8 cellular contexts compared by ENCODE assay signal in the genomic region with DNA sequence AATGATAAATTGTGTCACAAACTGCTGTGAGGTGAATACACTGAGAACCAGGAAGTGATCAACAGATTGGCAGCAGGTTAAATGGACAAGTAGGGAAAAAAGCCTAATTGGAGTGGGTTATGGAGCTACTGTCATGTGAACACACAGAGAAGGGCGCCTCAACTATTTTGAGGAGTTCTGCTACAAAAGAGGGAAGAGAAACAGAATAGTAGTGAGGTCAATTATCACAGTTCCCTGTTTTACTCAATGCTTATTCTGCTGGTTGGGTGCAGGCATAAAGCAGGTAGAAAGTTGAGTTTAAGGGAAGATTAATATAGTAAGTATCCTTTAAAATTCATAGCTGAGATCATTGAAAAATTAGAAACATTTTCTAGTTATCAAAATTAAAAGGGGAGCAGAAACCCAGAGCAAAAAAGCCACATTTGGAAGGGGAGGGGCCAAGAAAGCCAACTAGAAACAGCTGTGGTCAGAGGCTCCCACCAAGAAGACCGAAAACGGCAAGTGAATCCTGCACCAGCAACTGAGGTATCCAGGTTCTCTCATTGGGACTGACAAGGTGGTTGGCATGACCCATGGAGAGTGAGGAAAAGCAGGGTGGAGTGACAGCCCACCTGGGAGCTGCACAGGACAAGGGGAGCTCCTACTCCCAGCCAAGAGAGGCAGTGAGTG.
DNase-seq lines count a peak whose midpoint lies in the region; ATAC-seq and TF ChIP-seq lines count a peak whose summit lies in the region.
"Had no signal": no experiment of that assay in that cellular context is flagged by ENCODE, and none has a peak within 500 bp of the region (broad histone marks: within the 10 kb centered on the region; RNA-seq: fewer than 3 reads in every experiment).

No MANE protein-coding gene starts in this region.

- no peaks in the 10 kb centered on the region for H3K9me3 ChIP-seq in thyroid gland

- no peak for TF ChIP-seq POLR2A in thyroid gland (IDR thresholded peaks at IDR 0.05)

- intact Hi-C loops in sciatic nerve (cut with DNase I) (no loop called here), thyroid gland (cut with DNase I) (loop anchor here (5.0 kb wide), 1 partner anchor 204 kb away; no protein-coding TSS in a partner anchor)

- H3K27ac ChIP-seq in thyroid gland = peak overlapping the region in 1 of 3 donors; percentile 35

- 86 to 92% methylated on average over 3 of the region's 3 CpGs for WGBS in thyroid gland, 2 donors

- no peaks in the 10 kb centered on the region for H3K36me3 ChIP-seq in thyroid gland

- peaks cover 8 to 12% of the 10 kb centered on the region in 2 donors for H3K4me1 ChIP-seq in thyroid gland

- no peaks in the 10 kb centered on the region for H3K27me3 ChIP-seq in thyroid gland

- no peak overlapping the region for H3K4me3 ChIP-seq in thyroid gland (replicated peaks in 1 of 3)

- DNase-seq in sciatic nerve (ENCODE audit: low spot score) (no peak), T-helper 9 cell (no peak), NCI-H1105 (lab: John Stamatoyannopoulos, UW) (no peak), thyroid gland (no peak)
- DNase-seq: activated CD8-positive, alpha-beta memory T cell treated with anti-CD3 and anti-CD28 coated beads, Interleukin-2, amount 50 U/mL, for 4 hours had no signal

- TF ChIP-seq CTCF in thyroid gland (IDR thresholded peaks at IDR 0.05) = no peak

- ATAC-seq in GM19035 (IDR thresholded peaks at IDR 0.05; ENCODE audit: unreplicated experiment) (peak; percentile 56), HG02610 (IDR thresholded peaks at IDR 0.05; ENCODE audit: unreplicated experiment) (peak; percentile 76), HG03571 (IDR thresholded peaks at IDR 0.05; ENCODE audit: unreplicated experiment) (peak; percentile 43), sciatic nerve (peak; percentile 60)
